In genomic region chr5:163855754-163856153, GRCh38 we compare ENCODE assay signal across 1 cellular context.
TF ChIP-seq lines count a peak whose summit lies in the region.

No MANE protein-coding gene starts in this region.

TF ChIP-seq in HEK293, 187 proteins besides CTCF, POLR2A, EP300 and RAD21 (continued from another document):
- TF ChIP-seq ZBTB10 (tag by site-specific recombination; IDR thresholded peaks at IDR 0.05) (no peak), ZNF274 (IDR thresholded peaks at IDR 0.05; ENCODE audit: low read length) (0 out of 2 replicates have a peak, but pooled peaks have one; percentile 26), ZNF274 (tag by site-specific recombination; IDR thresholded peaks at IDR 0.05; ENCODE audit: borderline replicate concordance) (no peak)
